In the genomic region with DNA sequence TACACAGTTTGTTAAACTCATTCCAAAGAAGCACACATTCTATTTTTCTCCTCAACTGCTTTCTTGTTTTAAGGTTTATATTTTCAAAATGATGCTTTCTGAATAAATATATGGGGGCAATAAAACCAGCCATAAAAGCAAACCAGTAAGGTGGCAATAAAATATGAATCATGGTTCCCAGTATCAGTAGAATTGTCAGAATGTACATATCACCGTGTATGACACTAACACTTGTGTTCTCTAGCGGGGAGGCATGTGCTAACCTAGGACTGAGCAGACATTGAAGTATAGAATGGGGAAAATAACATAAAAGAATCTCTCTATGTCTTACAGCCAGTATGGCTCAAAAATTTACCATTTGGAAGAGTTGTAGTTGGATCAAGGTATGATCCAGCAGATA, we compare ENCODE assay signal across 16 cellular contexts.
DNase-seq lines count a peak whose midpoint lies in the region; ATAC-seq and TF ChIP-seq lines count a peak whose summit lies in the region.
"Had no signal": no experiment of that assay in that cellular context is flagged by ENCODE, and none has a peak within 500 bp of the region (broad histone marks: within the 10 kb centered on the region; RNA-seq: fewer than 3 reads in every experiment).

No MANE protein-coding gene starts in this region.

- H4K20me1 ChIP-seq in hepatocyte (ENCODE audit: insufficient read depth, poor library complexity, severe bottlenecking) = no peaks in the 10 kb centered on the region
- H4K20me1 ChIP-seq: BLaER1 had no signal

- no peaks in the 10 kb centered on the region for H3K27me3 ChIP-seq in hepatocyte
- no peaks in the 10 kb centered on the region for H3K27me3 ChIP-seq in esophagus muscularis mucosa
- H3K27me3 ChIP-seq: BE2C, BLaER1 had no signal

- DNase-seq in hepatocyte (ENCODE audit: low spot score) (peak; percentile 5), mucosa of descending colon (no peak), esophagus muscularis mucosa (ENCODE audit: extremely low spot score) (no peak), T1000 (lab: John Stamatoyannopoulos, UW) (no peak)
- DNase-seq: 8988T; ACHN; BE2C; C1 segment of cervical spinal cord; CD4-positive, alpha-beta memory T cell; CD4-positive, CD25-positive, alpha-beta regulatory T cell; CD8-positive, alpha-beta memory T cell; COR-L47; DMS79 treated with DMSO at 0.1 percent for 48 hours; GF-D8 had no signal

- ATAC-seq in mucosa of descending colon (peak; percentile 75), HG03095 (IDR thresholded peaks at IDR 0.05; ENCODE audit: unreplicated experiment) (no peak)

- no peaks in the 10 kb centered on the region for H3K79me2 ChIP-seq in hepatocyte

- no peaks in the 10 kb centered on the region for H3K36me3 ChIP-seq in hepatocyte (replicated peaks; ENCODE audit: insufficient read depth, low read depth)
- H3K36me3 ChIP-seq in mucosa of descending colon (ENCODE audit: low read depth) = no peaks in the 10 kb centered on the region
- H3K36me3 ChIP-seq in esophagus muscularis mucosa = no peaks in the 10 kb centered on the region
- H3K36me3 ChIP-seq: BE2C, BLaER1 had no signal

- H3K4me1 ChIP-seq in hepatocyte (ENCODE audit: insufficient read depth) (no peaks in the 10 kb centered on the region), mucosa of descending colon (ENCODE audit: low read depth) (no peaks in the 10 kb centered on the region), esophagus muscularis mucosa (no peaks in the 10 kb centered on the region)
- H3K4me1 ChIP-seq: BE2C, BLaER1 had no signal

- H3K4me2 ChIP-seq in hepatocyte = no peak overlapping the region
- H3K4me2 ChIP-seq: BLaER1 had no signal

- H2AFZ ChIP-seq in hepatocyte = no peak overlapping the region

- H3K9me2 ChIP-seq in hepatocyte (replicated peaks; ENCODE audit: insufficient read depth) = no peaks in the 10 kb centered on the region

- WGBS in hepatocyte (ENCODE audit: low lambda C conversion rate, missing lambda C conversion rate) = 77% methylated on average over 2 of the region's 2 CpGs
- 94% methylated on average over 2 of the region's 2 CpGs for WGBS in esophagus muscularis mucosa

- TF ChIP-seq POLR2A in esophagus muscularis mucosa (IDR thresholded peaks at IDR 0.05; ENCODE audit: low read depth) = no peak

- no peak for TF ChIP-seq EP300 in esophagus muscularis mucosa (IDR thresholded peaks at IDR 0.05)

- no peak overlapping the region for H3K27ac ChIP-seq in hepatocyte
- H3K27ac ChIP-seq in esophagus muscularis mucosa (replicated peaks in 1 of 4) = no peak overlapping the region
- H3K27ac ChIP-seq: BLaER1 had no signal

- intact Hi-C loops in mucosa of descending colon (cut with DNase I, micrococcal nuclease) = no loop called here
- intact Hi-C loops in esophagus muscularis mucosa (cut with DNase I) = no loop called here

- TF ChIP-seq CTCF in hepatocyte (IDR thresholded peaks at IDR 0.05; ENCODE audit: poor library complexity) (no peak), mucosa of descending colon (IDR thresholded peaks at IDR 0.05) (no peak), esophagus muscularis mucosa (IDR thresholded peaks at IDR 0.05) (no peak)

- H3K4me3 ChIP-seq in hepatocyte (no peak overlapping the region), mucosa of descending colon (no peak overlapping the region), esophagus muscularis mucosa (no peak overlapping the region)
- H3K4me3 ChIP-seq: BLaER1 had no signal

- H3K9me3 ChIP-seq in hepatocyte (ENCODE audit: low read depth) (no peaks in the 10 kb centered on the region), mucosa of descending colon (no peaks in the 10 kb centered on the region), esophagus muscularis mucosa (no peaks in the 10 kb centered on the region)
- H3K9me3 ChIP-seq: BE2C, BLaER1 had no signal
